37 cellular contexts compared by ENCODE assay signal in the genomic region with DNA sequence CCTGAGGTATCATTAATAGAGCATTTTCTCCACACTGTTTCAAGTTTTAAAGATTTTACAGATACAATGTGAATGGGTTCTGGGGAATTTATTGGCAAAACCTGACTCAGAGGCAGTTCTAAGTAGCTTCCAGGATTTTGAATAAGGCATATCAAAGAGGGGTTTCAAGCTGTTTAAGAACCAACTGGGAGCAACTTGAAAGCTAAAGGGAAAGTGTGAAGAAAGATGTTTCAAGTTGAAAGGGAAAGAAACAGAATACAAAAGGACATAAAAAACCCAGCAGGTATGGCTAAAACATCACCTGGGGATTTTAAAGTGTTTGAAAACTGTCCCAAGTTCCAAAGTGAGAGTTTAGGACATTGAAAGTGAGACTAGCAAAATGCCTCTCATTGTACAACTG. TPM values are rescaled to one million over a fixed set of nuclear protein-coding genes. Genes with fewer than 3 reads are reported as not detected.
"Had no signal": no experiment of that assay in that cellular context is flagged by ENCODE, and none has a peak within 500 bp of the region (broad histone marks: within the 10 kb centered on the region; RNA-seq: fewer than 3 reads in every experiment).

No MANE protein-coding gene starts in this region.

- H3K9me3 ChIP-seq: ascending aorta, breast epithelium, colonic mucosa, esophagus squamous epithelium, gastroesophageal sphincter had no signal

- H3K4me1 Mint-ChIP-seq: activated CD4-positive, alpha-beta memory T cell treated with anti-CD3 and anti-CD28 coated beads, Interleukin-2, amount 10 ng/mL, durations not matched to agents 7 days and 5 days; activated CD4-positive, alpha-beta T cell treated with anti-CD3 and anti-CD28 coated beads, Interleukin-2, amount 10 ng/mL, durations not matched to agents 7 days and 5 days; activated naive CD4-positive, alpha-beta T cell treated with anti-CD3 and anti-CD28 coated beads, Interleukin-2, amount 10 ng/mL, durations not matched to agents 7 days and 5 days; activated naive CD8-positive, alpha-beta T cell treated with anti-CD3 and anti-CD28 coated beads, Interleukin-2, amount 10 ng/mL, durations not matched to agents 7 days and 5 days; brain; T-helper 17 cell had no signal

- H3K9me3 Mint-ChIP-seq: activated CD4-positive, alpha-beta memory T cell treated with anti-CD3 and anti-CD28 coated beads, Interleukin-2, amount 10 ng/mL, durations not matched to agents 7 days and 5 days; activated CD4-positive, alpha-beta T cell treated with anti-CD3 and anti-CD28 coated beads, Interleukin-2, amount 10 ng/mL, durations not matched to agents 7 days and 5 days; activated naive CD4-positive, alpha-beta T cell treated with anti-CD3 and anti-CD28 coated beads, Interleukin-2, amount 10 ng/mL, durations not matched to agents 7 days and 5 days; activated naive CD8-positive, alpha-beta T cell treated with anti-CD3 and anti-CD28 coated beads, Interleukin-2, amount 10 ng/mL, durations not matched to agents 7 days and 5 days; activated T-cell treated with anti-CD3 and anti-CD28 coated beads, Interleukin-2, amount 50 U/mL, for 24 hours; T-helper 2 cell treated with Interferon-gamma antibody and Interleukin-4, amounts not matched to agents 5 μg/mL and 100 μg/mL, for 36 hours had no signal

- H3K36me3 ChIP-seq: ascending aorta, breast epithelium, cardiac muscle cell, colonic mucosa, esophagus squamous epithelium, gastroesophageal sphincter, heart right ventricle, WERI-Rb-1 had no signal

- H3K4me1 ChIP-seq: ascending aorta, breast epithelium, colonic mucosa, esophagus squamous epithelium, heart right ventricle had no signal

- H3K4me3 Mint-ChIP-seq: activated CD4-positive, alpha-beta memory T cell treated with anti-CD3 and anti-CD28 coated beads, Interleukin-2, amount 10 ng/mL, durations not matched to agents 7 days and 5 days; activated CD4-positive, alpha-beta T cell treated with anti-CD3 and anti-CD28 coated beads, Interleukin-2, amount 10 ng/mL, durations not matched to agents 7 days and 5 days; activated naive CD4-positive, alpha-beta T cell treated with anti-CD3 and anti-CD28 coated beads, Interleukin-2, amount 10 ng/mL, durations not matched to agents 7 days and 5 days; activated naive CD8-positive, alpha-beta T cell treated with anti-CD3 and anti-CD28 coated beads, Interleukin-2, amount 10 ng/mL, durations not matched to agents 7 days and 5 days; activated T-cell treated with anti-CD3 and anti-CD28 coated beads, Interleukin-2, amount 50 U/mL, for 24 hours; activated T-cell treated with anti-CD3 and anti-CD28 coated beads, Interleukin-2, amount 50 U/mL, for 72 hours; brain; T-helper 17 cell; T-helper 2 cell treated with Interferon-gamma antibody and Interleukin-4, amounts not matched to agents 5 μg/mL and 100 μg/mL, for 36 hours had no signal

- H3K27me3 Mint-ChIP-seq: activated CD4-positive, alpha-beta memory T cell treated with anti-CD3 and anti-CD28 coated beads, Interleukin-2, amount 10 ng/mL, durations not matched to agents 7 days and 5 days; activated CD4-positive, alpha-beta T cell treated with anti-CD3 and anti-CD28 coated beads, Interleukin-2, amount 10 ng/mL, durations not matched to agents 7 days and 5 days; activated naive CD4-positive, alpha-beta T cell treated with anti-CD3 and anti-CD28 coated beads, Interleukin-2, amount 10 ng/mL, durations not matched to agents 7 days and 5 days; activated T-cell treated with anti-CD3 and anti-CD28 coated beads, Interleukin-2, amount 50 U/mL, for 24 hours; brain had no signal

- ATAC-seq: activated naive CD4-positive, alpha-beta T cell treated with anti-CD3 and anti-CD28 coated beads, Interleukin-2, amount 50 U/mL, for 72 hours; activated T-cell treated with anti-CD3 and anti-CD28 coated beads, Interleukin-2, amount 50 U/mL, for 72 hours; gastroesophageal sphincter; heart right ventricle; T-helper 17 cell had no signal

- H3K4me3 ChIP-seq: ascending aorta, breast epithelium, cardiac muscle cell, colonic mucosa, esophagus squamous epithelium, gastroesophageal sphincter, heart right ventricle had no signal

- DNase-seq: activated CD4-positive, alpha-beta memory T cell treated with anti-CD3 and anti-CD28 coated beads, Interleukin-2, amount 10 ng/mL, durations not matched to agents 7 days and 5 days; activated CD4-positive, alpha-beta T cell treated with anti-CD3 and anti-CD28 coated beads for 1 hour; activated CD4-positive, alpha-beta T cell treated with anti-CD3 and anti-CD28 coated beads for 4 hours; activated CD4-positive, alpha-beta T cell treated with anti-CD3 and anti-CD28 coated beads, Interleukin-2, amount 10 ng/mL, durations not matched to agents 7 days and 5 days; activated CD4-positive, alpha-beta T cell treated with anti-CD3 and anti-CD28 coated beads, Interleukin-2, amount 50 U/mL, for 4 hours; activated CD4-positive, CD25-positive, alpha-beta regulatory T cell; activated CD8-positive, alpha-beta memory T cell treated with anti-CD3 and anti-CD28 coated beads, Interleukin-2, amount 50 U/mL, for 48 hours; activated gamma-delta T cell; activated naive CD4-positive, alpha-beta T cell; activated naive CD4-positive, alpha-beta T cell treated with anti-CD3 and anti-CD28 coated beads, Interleukin-2, amount 10 ng/mL, durations not matched to agents 7 days and 5 days; activated naive CD8-positive, alpha-beta T cell treated with anti-CD3 and anti-CD28 coated beads, Interleukin-2, amount 10 ng/mL, durations not matched to agents 7 days and 5 days; activated T-cell treated with anti-CD3 and anti-CD28 coated beads for 4 hours; activated T-cell treated with anti-CD3 and anti-CD28 coated beads, Interleukin-2, amount 50 U/mL, for 24 hours; activated T-cell treated with anti-CD3 and anti-CD28 coated beads, Interleukin-2, amount 50 U/mL, for 72 hours; central memory CD4-positive, alpha-beta T cell; cerebellar nuclear complex; colonic mucosa; effector CD8-positive, alpha-beta T cell; esophagus squamous epithelium; foreskin melanocyte; heart right ventricle; T-helper 17 cell; T1000; WERI-Rb-1 had no signal

- H3K27ac ChIP-seq: ascending aorta, breast epithelium, cardiac muscle cell, colonic mucosa, epithelial cell of prostate, esophagus squamous epithelium, gastroesophageal sphincter, heart right ventricle, WERI-Rb-1 had no signal

- H3K27ac Mint-ChIP-seq: activated CD4-positive, alpha-beta memory T cell treated with anti-CD3 and anti-CD28 coated beads, Interleukin-2, amount 10 ng/mL, durations not matched to agents 7 days and 5 days; activated CD4-positive, alpha-beta T cell treated with anti-CD3 and anti-CD28 coated beads, Interleukin-2, amount 10 ng/mL, durations not matched to agents 7 days and 5 days; activated naive CD4-positive, alpha-beta T cell treated with anti-CD3 and anti-CD28 coated beads, Interleukin-2, amount 10 ng/mL, durations not matched to agents 7 days and 5 days; activated naive CD4-positive, alpha-beta T cell treated with anti-CD3 and anti-CD28 coated beads, Interleukin-2, amount 50 U/mL, for 72 hours; activated naive CD8-positive, alpha-beta T cell treated with anti-CD3 and anti-CD28 coated beads, Interleukin-2, amount 10 ng/mL, durations not matched to agents 7 days and 5 days; activated T-cell treated with anti-CD3 and anti-CD28 coated beads, Interleukin-2, amount 50 U/mL, for 24 hours; activated T-cell treated with anti-CD3 and anti-CD28 coated beads, Interleukin-2, amount 50 U/mL, for 72 hours; brain; T-helper 17 cell; T-helper 2 cell treated with Interferon-gamma antibody and Interleukin-4, amounts not matched to agents 5 μg/mL and 100 μg/mL, for 36 hours had no signal

- H3K36me3 Mint-ChIP-seq: activated naive CD4-positive, alpha-beta T cell treated with anti-CD3 and anti-CD28 coated beads, Interleukin-2, amount 10 ng/mL, durations not matched to agents 7 days and 5 days; activated naive CD4-positive, alpha-beta T cell treated with anti-CD3 and anti-CD28 coated beads, Interleukin-2, amount 50 U/mL, for 72 hours; activated naive CD8-positive, alpha-beta T cell treated with anti-CD3 and anti-CD28 coated beads, Interleukin-2, amount 10 ng/mL, durations not matched to agents 7 days and 5 days; brain had no signal

- H3K27me3 ChIP-seq: ascending aorta, breast epithelium, cardiac muscle cell, colonic mucosa, esophagus squamous epithelium, gastroesophageal sphincter, heart right ventricle had no signal

RNA-seq across cellular contexts. Expression of a gene that starts 17.8 kb away (rescaled TPM):
- total RNA-seq: activated CD4-positive, alpha-beta memory T cell treated with anti-CD3 and anti-CD28 coated beads, Interleukin-2, amount 10 ng/mL, durations not matched to agents 7 days and 5 days; activated CD4-positive, alpha-beta T cell treated with anti-CD3 and anti-CD28 coated beads, Interleukin-2, amount 10 ng/mL, durations not matched to agents 7 days and 5 days; activated naive CD4-positive, alpha-beta T cell treated with anti-CD3 and anti-CD28 coated beads, Interleukin-2, amount 50 U/mL, for 72 hours; activated naive CD8-positive, alpha-beta T cell treated with anti-CD3 and anti-CD28 coated beads, Interleukin-2, amount 10 ng/mL, durations not matched to agents 7 days and 5 days; activated T-cell treated with anti-CD3 and anti-CD28 coated beads, Interleukin-2, amount 50 U/mL, for 72 hours; ascending aorta; dermis microvascular lymphatic vessel endothelial cell; endothelial cell of umbilical vein; fibroblast of lung; fibroblast of villous mesenchyme; glomerular endothelial cell; T-helper 17 cell had no signal
- polyA plus RNA-seq: cardiac muscle cell, endothelial cell of umbilical vein, fibroblast of lung had no signal
